In genomic region chr17:46977750-46978488, GRCh38 we compare ENCODE assay signal across 9 cellular contexts. TPM values are rescaled to one million over a fixed set of nuclear protein-coding genes. Genes with fewer than 3 reads are reported as not detected.
DNase-seq lines count a peak whose midpoint lies in the region; ATAC-seq and TF ChIP-seq lines count a peak whose summit lies in the region.
"Had no signal": no experiment of that assay in that cellular context is flagged by ENCODE, and none has a peak within 500 bp of the region (broad histone marks: within the 10 kb centered on the region; RNA-seq: fewer than 3 reads in every experiment).

No MANE protein-coding gene starts in this region.

- H3K27ac ChIP-seq in temporal lobe (ENCODE audit: low read depth, low read length) (peak overlapping the region; percentile 61), left lung (no peak overlapping the region)

- no peaks in the 10 kb centered on the region for H3K9me3 Mint-ChIP-seq in activated T-cell treated with anti-CD3 and anti-CD28 coated beads, Interleukin-2, amount 50 U/mL, for 24 hours
- H3K9me3 Mint-ChIP-seq in activated T-helper 1 cell treated with anti-CD3 and anti-CD28 coated beads, Interleukin-12 subunit alpha, Interleukin-12 subunit beta, Interleukin-2, Interleukin-4 antibody, amounts not matched to agents 30 ng/mL and 10 ng/mL and 1 ng/mL, durations not matched to agents 14 hours and 24 hours and 36 hours = no peaks in the 10 kb centered on the region

- intact Hi-C loops in activated T-helper 1 cell treated with anti-CD3 and anti-CD28 coated beads, Interleukin-12 subunit alpha, Interleukin-12 subunit beta, Interleukin-2, Interleukin-4 antibody, amounts not matched to agents 30 ng/mL and 10 ng/mL and 1 ng/mL, durations not matched to agents 14 hours and 24 hours and 36 hours (cut with micrococcal nuclease) = loop anchor here (2.0 kb wide), 1 partner anchor 55 kb away; the partner anchor contains the start of gene GOSR2
- intact Hi-C loops in lower leg skin (cut with DNase I; ENCODE audit: low total_unique reads) = no loop called here
- intact Hi-C loops in left lung (cut with DNase I) = no loop called here

- H3K4me3 Mint-ChIP-seq in activated T-cell treated with anti-CD3 and anti-CD28 coated beads, Interleukin-2, amount 50 U/mL, for 24 hours = peak overlapping the region; percentile 61
- peak overlapping the region; percentile 83 for H3K4me3 Mint-ChIP-seq in activated T-helper 1 cell treated with anti-CD3 and anti-CD28 coated beads, Interleukin-12 subunit alpha, Interleukin-12 subunit beta, Interleukin-2, Interleukin-4 antibody, amounts not matched to agents 30 ng/mL and 10 ng/mL and 1 ng/mL, durations not matched to agents 14 hours and 24 hours and 36 hours

- ATAC-seq in HG02571 (IDR thresholded peaks at IDR 0.05; ENCODE audit: unreplicated experiment) (no peak), left lung (no peak)

- no peaks in the 10 kb centered on the region for H3K36me3 ChIP-seq in left lung

- H3K27me3 Mint-ChIP-seq in activated T-cell treated with anti-CD3 and anti-CD28 coated beads, Interleukin-2, amount 50 U/mL, for 24 hours = peaks cover 48% of the 10 kb centered on the region
- H3K27me3 Mint-ChIP-seq in activated T-helper 1 cell treated with anti-CD3 and anti-CD28 coated beads, Interleukin-12 subunit alpha, Interleukin-12 subunit beta, Interleukin-2, Interleukin-4 antibody, amounts not matched to agents 30 ng/mL and 10 ng/mL and 1 ng/mL, durations not matched to agents 14 hours and 24 hours and 36 hours (ENCODE audit: insufficient read depth) = peaks cover 47% of the 10 kb centered on the region

- H3K4me1 Mint-ChIP-seq in activated T-cell treated with anti-CD3 and anti-CD28 coated beads, Interleukin-2, amount 50 U/mL, for 24 hours (ENCODE audit: low read depth) = peaks cover 14% of the 10 kb centered on the region
- peaks cover 6% of the 10 kb centered on the region for H3K4me1 Mint-ChIP-seq in activated T-helper 1 cell treated with anti-CD3 and anti-CD28 coated beads, Interleukin-12 subunit alpha, Interleukin-12 subunit beta, Interleukin-2, Interleukin-4 antibody, amounts not matched to agents 30 ng/mL and 10 ng/mL and 1 ng/mL, durations not matched to agents 14 hours and 24 hours and 36 hours (ENCODE audit: low read depth)

- TF ChIP-seq CTCF in lower leg skin (IDR thresholded peaks at IDR 0.05) (no peak), left lung (IDR thresholded peaks at IDR 0.05) (no peak)

- H3K4me1 ChIP-seq in left lung = peaks cover 12 to 15% of the 10 kb centered on the region in 2 donors

- no peaks in the 10 kb centered on the region for H3K9me3 ChIP-seq in left lung

- TF ChIP-seq POLR2A in lower leg skin (IDR thresholded peaks at IDR 0.05) = no peak

- DNase-seq in activated T-cell treated with anti-CD3 and anti-CD28 coated beads, Interleukin-2, amount 50 U/mL, for 24 hours = no peak
- DNase-seq in activated T-cell treated with anti-CD3 and anti-CD28 coated beads, Interleukin-2, amount 50 U/mL, for 1 hour = no peak
- DNase-seq in activated T-helper 1 cell treated with anti-CD3 and anti-CD28 coated beads, Interleukin-12 subunit alpha, Interleukin-12 subunit beta, Interleukin-2, Interleukin-4 antibody, amounts not matched to agents 30 ng/mL and 10 ng/mL and 1 ng/mL, durations not matched to agents 14 hours and 24 hours and 36 hours (ENCODE audit: low spot score) = no peak
- DNase-seq in lower leg skin (ENCODE audit: low spot score in 2 of 2) = no peak
- DNase-seq in NCI-H748 (lab: John Stamatoyannopoulos, UW; ENCODE audit: unreplicated experiment) = no peak
- DNase-seq in left lung = no peak

- H3K4me3 ChIP-seq in lower leg skin (ENCODE audit: low read depth, poor library complexity, severe bottlenecking) = peak overlapping the region; percentile 43
- peak overlapping the region in 1 of 2 donors; percentile 45 for H3K4me3 ChIP-seq in left lung

- 9 to 14% methylated on average over 36 of the region's 36 CpGs for WGBS in lower leg skin, 2 donors

- H3K27me3 ChIP-seq in left lung = peaks cover 36 to 74% of the 10 kb centered on the region in 2 donors

- no peaks in the 10 kb centered on the region for H3K36me3 Mint-ChIP-seq in activated T-cell treated with anti-CD3 and anti-CD28 coated beads, Interleukin-2, amount 50 U/mL, for 24 hours (ENCODE audit: low read depth)
- H3K36me3 Mint-ChIP-seq in activated T-helper 1 cell treated with anti-CD3 and anti-CD28 coated beads, Interleukin-12 subunit alpha, Interleukin-12 subunit beta, Interleukin-2, Interleukin-4 antibody, amounts not matched to agents 30 ng/mL and 10 ng/mL and 1 ng/mL, durations not matched to agents 14 hours and 24 hours and 36 hours (ENCODE audit: low read depth) = peaks cover 5% of the 10 kb centered on the region

- H3K27ac Mint-ChIP-seq in activated T-cell treated with anti-CD3 and anti-CD28 coated beads, Interleukin-2, amount 50 U/mL, for 24 hours = no peak overlapping the region
- H3K27ac Mint-ChIP-seq in activated T-helper 1 cell treated with anti-CD3 and anti-CD28 coated beads, Interleukin-12 subunit alpha, Interleukin-12 subunit beta, Interleukin-2, Interleukin-4 antibody, amounts not matched to agents 30 ng/mL and 10 ng/mL and 1 ng/mL, durations not matched to agents 14 hours and 24 hours and 36 hours = no peak overlapping the region

RNA-seq across cellular contexts. Expression of gene RPRML, which starts 1.1 kb away (rescaled TPM):
- not detected in 2 replicates for total RNA-seq in activated T-helper 1 cell treated with anti-CD3 and anti-CD28 coated beads, Interleukin-12 subunit alpha, Interleukin-12 subunit beta, Interleukin-2, Interleukin-4 antibody, amounts not matched to agents 30 ng/mL and 10 ng/mL and 1 ng/mL, durations not matched to agents 14 hours and 24 hours and 36 hours
- total RNA-seq in lower leg skin (1 to 10 TPM; 3.2 to 9.9 (median 6.1) TPM), temporal lobe (4.2 TPM), left lung (not detected)
- total RNA-seq: HepG2 had no signal

RNA-seq across cellular contexts. Expression of gene GOSR2, which starts 55.0 kb away (rescaled TPM):
- 59.4 and 62.7 TPM in 2 replicates for total RNA-seq in activated T-helper 1 cell treated with anti-CD3 and anti-CD28 coated beads, Interleukin-12 subunit alpha, Interleukin-12 subunit beta, Interleukin-2, Interleukin-4 antibody, amounts not matched to agents 30 ng/mL and 10 ng/mL and 1 ng/mL, durations not matched to agents 14 hours and 24 hours and 36 hours
- 10 to 100 TPM; 28.5 to 37.6 (median 30.3) TPM for total RNA-seq in lower leg skin
- total RNA-seq in temporal lobe = 37.1 TPM
- total RNA-seq in left lung = 10 to 100 TPM; 53.9 to 67.4 TPM
